ENCODE assay signal across 22 cellular contexts in the genomic region with DNA sequence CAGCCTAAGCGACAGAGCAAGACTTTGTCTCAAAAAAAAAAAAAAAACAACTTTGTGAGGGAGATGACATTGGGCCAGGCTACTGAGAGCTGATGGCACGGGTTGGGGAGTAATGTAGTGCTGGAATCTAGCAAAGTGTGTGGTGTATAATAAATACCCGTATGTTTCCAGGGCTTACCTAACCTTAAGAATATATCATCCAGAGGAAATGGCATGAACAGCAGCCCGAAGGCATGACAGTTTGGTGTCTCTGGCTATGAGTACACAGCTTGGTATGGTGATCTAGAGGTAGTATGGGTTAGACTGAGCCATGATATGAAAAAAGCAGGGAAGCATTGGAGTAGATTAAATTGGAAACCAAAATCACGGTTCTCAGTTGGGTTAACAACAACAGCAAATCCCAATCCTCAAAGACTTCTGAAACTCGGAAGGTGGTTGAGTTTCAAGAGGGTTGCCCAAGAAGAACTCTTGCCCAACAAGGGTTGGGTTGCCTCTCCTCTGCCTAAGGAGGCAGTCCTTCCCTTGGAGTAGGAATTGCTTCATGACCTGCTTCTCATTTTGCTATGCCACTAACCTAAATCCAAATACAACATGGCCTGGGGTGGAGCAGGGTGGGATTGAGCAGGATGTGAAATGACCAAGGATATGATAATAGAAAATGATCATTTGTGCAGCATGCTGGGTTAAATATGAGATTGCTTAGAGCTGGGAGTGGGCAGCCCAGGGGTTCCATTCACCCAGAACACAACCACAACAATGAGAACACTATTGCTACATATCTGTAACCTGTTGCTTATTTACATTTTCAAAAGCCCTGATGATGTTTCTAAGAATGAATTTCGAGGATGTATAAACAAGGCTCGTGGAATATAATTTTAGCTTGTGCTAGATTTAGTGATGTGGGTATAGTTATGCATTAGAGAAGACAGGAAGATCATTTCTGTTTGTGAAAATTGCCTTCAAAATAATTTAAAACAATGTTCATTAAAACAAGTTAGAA.
DNase-seq lines count a peak whose midpoint lies in the region; ATAC-seq and TF ChIP-seq lines count a peak whose summit lies in the region.
"Had no signal": no experiment of that assay in that cellular context is flagged by ENCODE, and none has a peak within 500 bp of the region (broad histone marks: within the 10 kb centered on the region; RNA-seq: fewer than 3 reads in every experiment).

No MANE protein-coding gene starts in this region.

- DNase-seq in CD1c-positive myeloid dendritic cell (ENCODE audit: extremely low spot score), result peak; percentile 73
- peak; percentile 24 for DNase-seq in MG63
- peak; percentile 45 for DNase-seq in SIG-M5 (lab: John Stamatoyannopoulos, UW)
- peak; percentile 70 for DNase-seq in fibroblast of gingiva (ENCODE audit: low read depth)
- no peak for DNase-seq in GM20000 (ENCODE audit: low spot score)
- no peak for DNase-seq in erythroblast (lab: John Stamatoyannopoulos, UW)
- DNase-seq in caudate nucleus (lab: John Stamatoyannopoulos, UW), result no peak
- DNase-seq: activated CD4-positive, alpha-beta T cell treated with anti-CD3 and anti-CD28 coated beads, Interleukin-2, amount 50 U/mL, for 48 hours; activated naive CD4-positive, alpha-beta T cell; activated T-cell treated with anti-CD3 and anti-CD28 coated beads for 4 hours; aorta; CD8-positive, alpha-beta memory T cell; DMS79 treated with DMSO at 0.1 percent for 48 hours; islet precursor cell; NCI-H1930; NCI-H345; pancreas; sigmoid colon; stimulated activated naive CD4-positive, alpha-beta T cell; thyroid gland had no signal

- no peaks in the 10 kb centered on the region for H3K9me3 ChIP-seq in MG63
- H3K9me3 ChIP-seq: pancreas, sigmoid colon, thyroid gland had no signal

- no peak overlapping the region for H3K4me3 ChIP-seq in MG63
- H3K4me3 ChIP-seq: pancreas, sigmoid colon, thyroid gland had no signal

- ATAC-seq in HG03095 (IDR thresholded peaks at IDR 0.05; ENCODE audit: unreplicated experiment), result no peak
- ATAC-seq: WTC11 had no signal

- no peak overlapping the region for H3K27ac ChIP-seq in caudate nucleus (ENCODE audit: low read depth, low read length)
- H3K27ac ChIP-seq: pancreas, thyroid gland had no signal

- no peak for TF ChIP-seq POLR2A in erythroblast (IDR thresholded peaks at IDR 0.05; ENCODE audit: low read length)

- no peaks in the 10 kb centered on the region for H3K27me3 ChIP-seq in MG63
- H3K27me3 ChIP-seq: pancreas, sigmoid colon, thyroid gland had no signal

- no peaks in the 10 kb centered on the region for H3K36me3 ChIP-seq in MG63
- H3K36me3 ChIP-seq: pancreas, sigmoid colon, thyroid gland had no signal

- TF ChIP-seq CTCF in GM20000 (IDR thresholded peaks at IDR 0.05; ENCODE audit: extremely low read depth, missing control alignments), result no peak

Comparison
In these comparisons a context has a peak if more than half of its experiments do, and no peak if none do; other contexts are left out.
1. DNase-seq: peak in CD1c-positive myeloid dendritic cell (single experiment), MG63 (single experiment), SIG-M5 (single experiment) and fibroblast of gingiva (single experiment); none in GM20000 (single experiment), erythroblast (0 of 2) and caudate nucleus (0 of 61).